In genomic region chr9:89419978-89420394, GRCh38 we compare ENCODE assay signal across 16 cellular contexts.
DNase-seq lines count a peak whose midpoint lies in the region; ATAC-seq, FAIRE-seq and TF ChIP-seq lines count a peak whose summit lies in the region.
"Had no signal": no experiment of that assay in that cellular context is flagged by ENCODE, and none has a peak within 500 bp of the region (broad histone marks: within the 10 kb centered on the region; RNA-seq: fewer than 3 reads in every experiment).

No MANE protein-coding gene starts in this region.

- POLR2A ChIA-PET in naive thymus-derived CD4-positive, alpha-beta T cell (lab: Charles Lee): interaction anchor here (1.1 kb wide), 1 partner anchor 11 kb away, joined by 4 read pairs; no protein-coding TSS in a partner anchor

- H3K36me3 ChIP-seq in naive thymus-derived CD4-positive, alpha-beta T cell (ENCODE audit: control insufficient read depth in 2 of 3, insufficient read depth in 3 of 3, low read length in 3 of 3): peaks cover 0 to 23% (median under 1%) of the 10 kb centered on the region in 3 experiments
- H3K36me3 ChIP-seq: Peyer's patch had no signal

- no peaks in the 10 kb centered on the region for H3K27me3 ChIP-seq in naive thymus-derived CD4-positive, alpha-beta T cell (ENCODE audit: control insufficient read depth in 2 of 2, insufficient read depth in 2 of 2, low read length in 2 of 2)
- H3K27me3 ChIP-seq: esophagus muscularis mucosa, Peyer's patch had no signal

- H3K9me3 Mint-ChIP-seq in naive thymus-derived CD4-positive, alpha-beta T cell: peaks cover 0 to 5% (median 0%) of the 10 kb centered on the region in 11 donors
- H3K9me3 Mint-ChIP-seq in stimulated activated naive CD8-positive, alpha-beta T cell treated with anti-CD3 and anti-CD28 coated beads, Interleukin-15, amount 100 ng/mL, for 72 hours: peaks cover 25 to 30% of the 10 kb centered on the region in 2 donors
- no peaks in the 10 kb centered on the region for H3K9me3 Mint-ChIP-seq in chondrocyte (ENCODE audit: low read depth)
- H3K9me3 Mint-ChIP-seq: mesothelial cell of epicardium had no signal

- H3K27me3 Mint-ChIP-seq in naive thymus-derived CD4-positive, alpha-beta T cell: no peaks in the 10 kb centered on the region
- H3K27me3 Mint-ChIP-seq in stimulated activated naive CD8-positive, alpha-beta T cell treated with anti-CD3 and anti-CD28 coated beads, Interleukin-15, amount 100 ng/mL, for 72 hours: no peaks in the 10 kb centered on the region
- H3K27me3 Mint-ChIP-seq in chondrocyte (ENCODE audit: low read depth): no peaks in the 10 kb centered on the region

- peak overlapping the region; percentile 15 for H3K4me3 ChIP-seq in naive thymus-derived CD4-positive, alpha-beta T cell (ENCODE audit: low read length)
- H3K4me3 ChIP-seq: esophagus muscularis mucosa, Peyer's patch had no signal

- H3K27ac Mint-ChIP-seq in naive thymus-derived CD4-positive, alpha-beta T cell: peak overlapping the region; percentile 85 to 97 (median 94)
- peak overlapping the region; percentile 93 to 99 for H3K27ac Mint-ChIP-seq in stimulated activated naive CD8-positive, alpha-beta T cell treated with anti-CD3 and anti-CD28 coated beads, Interleukin-15, amount 100 ng/mL, for 72 hours
- no peak overlapping the region for H3K27ac Mint-ChIP-seq in chondrocyte (ENCODE audit: unreplicated experiment)
- H3K27ac Mint-ChIP-seq: mesothelial cell of epicardium had no signal

- CTCF ChIA-PET in naive thymus-derived CD4-positive, alpha-beta T cell (lab: Charles Lee): interaction anchor here (1.5 to 3.1 kb wide), 2 partner anchors 9 to 64 kb away, joined by 3 to 9 read pairs; no protein-coding TSS in a partner anchor

- peaks cover 0 to 65% (median 24%) of the 10 kb centered on the region in 5 donors for H3K36me3 Mint-ChIP-seq in naive thymus-derived CD4-positive, alpha-beta T cell
- no peaks in the 10 kb centered on the region for H3K36me3 Mint-ChIP-seq in chondrocyte (ENCODE audit: low read depth)

- ATAC-seq in naive thymus-derived CD4-positive, alpha-beta T cell: peak; percentile 46
- ATAC-seq in stimulated activated naive CD8-positive, alpha-beta T cell treated with anti-CD3 and anti-CD28 coated beads, Interleukin-15, amount 100 ng/mL, for 72 hours: peak; percentile 64

- peak overlapping the region; percentile 66 for H3K27ac ChIP-seq in naive thymus-derived CD4-positive, alpha-beta T cell (ENCODE audit: low read depth, low read length)
- H3K27ac ChIP-seq: esophagus muscularis mucosa had no signal

- H3K4me1 Mint-ChIP-seq in naive thymus-derived CD4-positive, alpha-beta T cell: peaks cover 73 to 96% (median 94%) of the 10 kb centered on the region in 7 donors
- peaks cover 100% of the 10 kb centered on the region for H3K4me1 Mint-ChIP-seq in stimulated activated naive CD8-positive, alpha-beta T cell treated with anti-CD3 and anti-CD28 coated beads, Interleukin-15, amount 100 ng/mL, for 72 hours
- peaks cover 25% of the 10 kb centered on the region for H3K4me1 Mint-ChIP-seq in chondrocyte (ENCODE audit: low read depth)

- intact Hi-C loops in naive thymus-derived CD4-positive, alpha-beta T cell (cut with micrococcal nuclease): loop anchor here in 1 of 2 donors (5.0 kb wide), 2 partner anchors 103 to 282 kb away; partner anchors contain the start of gene SECISBP2

- peak; percentile 82 for DNase-seq in activated effector memory CD4-positive, alpha-beta T cell treated with anti-CD3 and anti-CD28 coated beads, Interleukin-2, amount 50 U/mL, for 16 hours
- DNase-seq in activated effector memory CD4-positive, alpha-beta T cell treated with Interleukin-2 at 50 U/mL for 16 hours: no peak
- DNase-seq in activated T-cell treated with anti-CD3 and anti-CD28 coated beads for 24 hours (ENCODE audit: low read depth): peak; percentile 49
- peak in 6 of 9 donors; percentile 19 to 64 (median 37) for DNase-seq in naive thymus-derived CD4-positive, alpha-beta T cell
- peak; percentile 58 to 69 for DNase-seq in stimulated activated naive CD8-positive, alpha-beta T cell treated with anti-CD3 and anti-CD28 coated beads, Interleukin-15, amount 100 ng/mL, for 72 hours
- no peak for DNase-seq in D721Med (ENCODE audit: insufficient read length, low spot score)
- DNase-seq in RPMI8226: no peak
- DNase-seq in chondrocyte (ENCODE audit: low spot score): no peak
- DNase-seq: central memory CD4-positive, alpha-beta T cell; DND-41; Kasumi-1; NCI-H2171 treated with DMSO at 0.1 percent for 48 hours; T-helper 9 cell had no signal

- no peak for FAIRE-seq in D721Med (lab: Jason Lieb, UNC)

- TF ChIP-seq CTCF in D721Med (IDR thresholded peaks at IDR 0.05; ENCODE audit: insufficient read depth, missing control alignments) (no peak), chondrocyte (IDR thresholded peaks at IDR 0.05) (no peak)

- peak overlapping the region; percentile 63 to 84 (median 76) for H3K4me3 Mint-ChIP-seq in naive thymus-derived CD4-positive, alpha-beta T cell
- H3K4me3 Mint-ChIP-seq in stimulated activated naive CD8-positive, alpha-beta T cell treated with anti-CD3 and anti-CD28 coated beads, Interleukin-15, amount 100 ng/mL, for 72 hours: peak overlapping the region; percentile 80 to 83
- no peak overlapping the region for H3K4me3 Mint-ChIP-seq in chondrocyte (ENCODE audit: unreplicated experiment)
- H3K4me3 Mint-ChIP-seq: mesothelial cell of epicardium had no signal

- H3K9me3 ChIP-seq in naive thymus-derived CD4-positive, alpha-beta T cell (ENCODE audit: control insufficient read depth in 2 of 3, low read length in 3 of 3): no peaks in the 10 kb centered on the region
- H3K9me3 ChIP-seq: esophagus muscularis mucosa, Peyer's patch had no signal

- peaks cover 66 to 86% of the 10 kb centered on the region in 2 donors for H3K4me1 ChIP-seq in naive thymus-derived CD4-positive, alpha-beta T cell (ENCODE audit: control insufficient read depth in 2 of 2, insufficient read depth in 2 of 2, low read length in 2 of 2)

Comparison
In these comparisons a context has a peak if more than half of its experiments do, and no peak if none do; other contexts are left out.
1. DNase-seq: peak in activated effector memory CD4-positive, alpha-beta T cell treated with anti-CD3 and anti-CD28 coated beads, Interleukin-2, amount 50 U/mL, for 16 hours (single experiment), activated T-cell treated with anti-CD3 and anti-CD28 coated beads for 24 hours (single experiment), naive thymus-derived CD4-positive, alpha-beta T cell (6 of 9) and stimulated activated naive CD8-positive, alpha-beta T cell treated with anti-CD3 and anti-CD28 coated beads, Interleukin-15, amount 100 ng/mL, for 72 hours (2 of 2); none in activated effector memory CD4-positive, alpha-beta T cell treated with Interleukin-2 at 50 U/mL for 16 hours (single experiment), D721Med (single experiment), RPMI8226 (single experiment) and chondrocyte (single experiment).